Comparison of ENCODE assay signal across 9 cellular contexts in genomic region chr4:168981942-168982341, GRCh38.
"Had no signal": no experiment of that assay in that cellular context is flagged by ENCODE, and none has a peak within 500 bp of the region (broad histone marks: within the 10 kb centered on the region; RNA-seq: fewer than 3 reads in every experiment).

No MANE protein-coding gene starts in this region.

- H3K27ac Mint-ChIP-seq: GM23338, H9, HFFc6 had no signal

- H3K4me1 ChIP-seq: HAP-1 had no signal

- DNase-seq: GOT3, H7, H9, HFFc6 had no signal

- H3K4me3 Mint-ChIP-seq: GM23338, H9, HFFc6 had no signal

- ATAC-seq: GM23338, HCT116 had no signal

- H2AFZ ChIP-seq: GM23248, GM23338 had no signal

- H3K4me2 ChIP-seq: GM23338 had no signal

- FAIRE-seq: H54 had no signal

- H3K27ac ChIP-seq: GM23248 had no signal

- H3K4me3 ChIP-seq: GM23248, GM23338, HAP-1 had no signal

- H3K9ac ChIP-seq: GM23248 had no signal
